2 cellular contexts compared by ENCODE assay signal in the genomic region with DNA sequence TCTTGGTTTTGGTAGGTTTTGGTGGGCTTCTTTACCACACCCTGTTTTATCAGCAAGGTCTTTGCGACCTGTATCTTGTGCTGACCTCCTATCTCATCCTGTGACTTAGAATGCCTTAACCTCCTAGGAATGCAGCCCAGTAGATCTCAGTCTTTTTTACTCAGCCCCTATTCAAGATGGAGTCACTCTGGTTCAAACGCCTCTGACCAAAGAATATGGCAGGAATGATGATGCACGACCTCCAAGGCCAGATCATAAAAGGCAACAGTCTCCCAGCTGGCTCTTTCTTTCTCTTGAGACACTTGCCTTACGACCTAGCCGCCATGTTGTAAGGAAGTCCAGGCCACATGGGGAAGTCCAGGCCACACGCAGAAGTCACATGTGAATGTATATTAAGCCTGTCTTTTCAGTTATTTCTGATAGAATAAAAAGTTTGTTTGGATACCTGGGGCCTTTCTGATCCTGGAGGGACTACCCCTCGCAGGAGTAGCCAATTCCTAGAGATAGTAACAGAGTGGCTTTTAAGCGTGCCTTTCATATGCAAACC.
A peak's percentile ranks its signal among the peaks of the same experiment; 100 is the strongest.
TF ChIP-seq lines count a peak whose summit lies in the region.

No MANE protein-coding gene starts in this region.

TF ChIP-seq in GM23338, 12 proteins besides CTCF, POLR2A, EP300 and RAD21:
- no peak for TF ChIP-seq CREB1 (CRISPR knock-in tag; IDR thresholded peaks at IDR 0.05; ENCODE audit: low read depth)
- no peak for TF ChIP-seq POLR2AphosphoS5 (IDR thresholded peaks at IDR 0.05; ENCODE audit: low read depth)
- TF ChIP-seq ZNF331 (CRISPR knock-in tag; IDR thresholded peaks at IDR 0.05; ENCODE audit: low read depth): no peak
- TF ChIP-seq, protein P1, sequence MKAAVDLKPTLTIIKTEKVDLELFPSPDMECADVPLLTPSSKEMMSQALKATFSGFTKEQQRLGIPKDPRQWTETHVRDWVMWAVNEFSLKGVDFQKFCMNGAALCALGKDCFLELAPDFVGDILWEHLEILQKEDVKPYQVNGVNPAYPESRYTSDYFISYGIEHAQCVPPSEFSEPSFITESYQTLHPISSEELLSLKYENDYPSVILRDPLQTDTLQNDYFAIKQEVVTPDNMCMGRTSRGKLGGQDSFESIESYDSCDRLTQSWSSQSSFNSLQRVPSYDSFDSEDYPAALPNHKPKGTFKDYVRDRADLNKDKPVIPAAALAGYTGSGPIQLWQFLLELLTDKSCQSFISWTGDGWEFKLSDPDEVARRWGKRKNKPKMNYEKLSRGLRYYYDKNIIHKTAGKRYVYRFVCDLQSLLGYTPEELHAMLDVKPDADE (IDR thresholded peaks at IDR 0.05): no peak
- TF ChIP-seq, protein P2, sequence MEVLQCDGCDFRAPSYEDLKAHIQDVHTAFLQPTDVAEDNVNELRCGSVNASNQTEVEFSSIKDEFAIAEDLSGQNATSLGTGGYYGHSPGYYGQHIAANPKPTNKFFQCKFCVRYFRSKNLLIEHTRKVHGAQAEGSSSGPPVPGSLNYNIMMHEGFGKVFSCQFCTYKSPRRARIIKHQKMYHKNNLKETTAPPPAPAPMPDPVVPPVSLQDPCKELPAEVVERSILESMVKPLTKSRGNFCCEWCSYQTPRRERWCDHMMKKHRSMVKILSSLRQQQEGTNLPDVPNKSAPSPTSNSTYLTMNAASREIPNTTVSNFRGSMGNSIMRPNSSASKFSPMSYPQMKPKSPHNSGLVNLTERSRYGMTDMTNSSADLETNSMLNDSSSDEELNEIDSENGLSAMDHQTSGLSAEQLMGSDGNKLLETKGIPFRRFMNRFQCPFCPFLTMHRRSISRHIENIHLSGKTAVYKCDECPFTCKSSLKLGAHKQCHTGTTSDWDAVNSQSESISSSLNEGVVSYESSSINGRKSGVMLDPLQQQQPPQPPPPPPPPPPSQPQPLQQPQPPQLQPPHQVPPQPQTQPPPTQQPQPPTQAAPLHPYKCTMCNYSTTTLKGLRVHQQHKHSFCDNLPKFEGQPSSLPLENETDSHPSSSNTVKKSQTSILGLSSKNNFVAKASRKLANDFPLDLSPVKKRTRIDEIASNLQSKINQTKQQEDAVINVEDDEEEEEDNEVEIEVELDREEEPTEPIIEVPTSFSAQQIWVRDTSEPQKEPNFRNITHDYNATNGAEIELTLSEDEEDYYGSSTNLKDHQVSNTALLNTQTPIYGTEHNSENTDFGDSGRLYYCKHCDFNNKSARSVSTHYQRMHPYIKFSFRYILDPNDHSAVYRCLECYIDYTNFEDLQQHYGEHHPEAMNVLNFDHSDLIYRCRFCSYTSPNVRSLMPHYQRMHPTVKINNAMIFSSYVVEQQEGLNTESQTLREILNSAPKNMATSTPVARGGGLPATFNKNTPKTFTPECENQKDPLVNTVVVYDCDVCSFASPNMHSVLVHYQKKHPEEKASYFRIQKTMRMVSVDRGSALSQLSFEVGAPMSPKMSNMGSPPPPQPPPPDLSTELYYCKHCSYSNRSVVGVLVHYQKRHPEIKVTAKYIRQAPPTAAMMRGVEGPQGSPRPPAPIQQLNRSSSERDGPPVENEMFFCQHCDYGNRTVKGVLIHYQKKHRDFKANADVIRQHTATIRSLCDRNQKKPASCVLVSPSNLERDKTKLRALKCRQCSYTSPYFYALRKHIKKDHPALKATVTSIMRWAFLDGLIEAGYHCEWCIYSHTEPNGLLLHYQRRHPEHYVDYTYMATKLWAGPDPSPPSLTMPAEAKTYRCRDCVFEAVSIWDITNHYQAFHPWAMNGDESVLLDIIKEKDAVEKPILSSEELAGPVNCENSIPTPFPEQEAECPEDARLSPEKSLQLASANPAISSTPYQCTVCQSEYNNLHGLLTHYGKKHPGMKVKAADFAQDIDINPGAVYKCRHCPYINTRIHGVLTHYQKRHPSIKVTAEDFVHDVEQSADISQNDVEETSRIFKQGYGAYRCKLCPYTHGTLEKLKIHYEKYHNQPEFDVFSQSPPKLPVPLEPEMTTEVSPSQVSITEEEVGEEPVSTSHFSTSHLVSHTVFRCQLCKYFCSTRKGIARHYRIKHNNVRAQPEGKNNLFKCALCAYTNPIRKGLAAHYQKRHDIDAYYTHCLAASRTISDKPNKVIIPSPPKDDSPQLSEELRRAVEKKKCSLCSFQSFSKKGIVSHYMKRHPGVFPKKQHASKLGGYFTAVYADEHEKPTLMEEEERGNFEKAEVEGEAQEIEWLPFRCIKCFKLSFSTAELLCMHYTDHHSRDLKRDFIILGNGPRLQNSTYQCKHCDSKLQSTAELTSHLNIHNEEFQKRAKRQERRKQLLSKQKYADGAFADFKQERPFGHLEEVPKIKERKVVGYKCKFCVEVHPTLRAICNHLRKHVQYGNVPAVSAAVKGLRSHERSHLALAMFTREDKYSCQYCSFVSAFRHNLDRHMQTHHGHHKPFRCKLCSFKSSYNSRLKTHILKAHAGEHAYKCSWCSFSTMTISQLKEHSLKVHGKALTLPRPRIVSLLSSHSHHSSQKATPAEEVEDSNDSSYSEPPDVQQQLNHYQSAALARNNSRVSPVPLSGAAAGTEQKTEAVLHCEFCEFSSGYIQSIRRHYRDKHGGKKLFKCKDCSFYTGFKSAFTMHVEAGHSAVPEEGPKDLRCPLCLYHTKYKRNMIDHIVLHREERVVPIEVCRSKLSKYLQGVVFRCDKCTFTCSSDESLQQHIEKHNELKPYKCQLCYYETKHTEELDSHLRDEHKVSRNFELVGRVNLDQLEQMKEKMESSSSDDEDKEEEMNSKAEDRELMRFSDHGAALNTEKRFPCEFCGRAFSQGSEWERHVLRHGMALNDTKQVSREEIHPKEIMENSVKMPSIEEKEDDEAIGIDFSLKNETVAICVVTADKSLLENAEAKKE (CRISPR knock-in tag; IDR thresholded peaks at IDR 0.05): no peak
- no peak for TF ChIP-seq EZH2phosphoT487 (IDR thresholded peaks at IDR 0.05; ENCODE audit: unreplicated experiment)
- TF ChIP-seq, protein P3, sequence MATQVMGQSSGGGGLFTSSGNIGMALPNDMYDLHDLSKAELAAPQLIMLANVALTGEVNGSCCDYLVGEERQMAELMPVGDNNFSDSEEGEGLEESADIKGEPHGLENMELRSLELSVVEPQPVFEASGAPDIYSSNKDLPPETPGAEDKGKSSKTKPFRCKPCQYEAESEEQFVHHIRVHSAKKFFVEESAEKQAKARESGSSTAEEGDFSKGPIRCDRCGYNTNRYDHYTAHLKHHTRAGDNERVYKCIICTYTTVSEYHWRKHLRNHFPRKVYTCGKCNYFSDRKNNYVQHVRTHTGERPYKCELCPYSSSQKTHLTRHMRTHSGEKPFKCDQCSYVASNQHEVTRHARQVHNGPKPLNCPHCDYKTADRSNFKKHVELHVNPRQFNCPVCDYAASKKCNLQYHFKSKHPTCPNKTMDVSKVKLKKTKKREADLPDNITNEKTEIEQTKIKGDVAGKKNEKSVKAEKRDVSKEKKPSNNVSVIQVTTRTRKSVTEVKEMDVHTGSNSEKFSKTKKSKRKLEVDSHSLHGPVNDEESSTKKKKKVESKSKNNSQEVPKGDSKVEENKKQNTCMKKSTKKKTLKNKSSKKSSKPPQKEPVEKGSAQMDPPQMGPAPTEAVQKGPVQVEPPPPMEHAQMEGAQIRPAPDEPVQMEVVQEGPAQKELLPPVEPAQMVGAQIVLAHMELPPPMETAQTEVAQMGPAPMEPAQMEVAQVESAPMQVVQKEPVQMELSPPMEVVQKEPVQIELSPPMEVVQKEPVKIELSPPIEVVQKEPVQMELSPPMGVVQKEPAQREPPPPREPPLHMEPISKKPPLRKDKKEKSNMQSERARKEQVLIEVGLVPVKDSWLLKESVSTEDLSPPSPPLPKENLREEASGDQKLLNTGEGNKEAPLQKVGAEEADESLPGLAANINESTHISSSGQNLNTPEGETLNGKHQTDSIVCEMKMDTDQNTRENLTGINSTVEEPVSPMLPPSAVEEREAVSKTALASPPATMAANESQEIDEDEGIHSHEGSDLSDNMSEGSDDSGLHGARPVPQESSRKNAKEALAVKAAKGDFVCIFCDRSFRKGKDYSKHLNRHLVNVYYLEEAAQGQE (IDR thresholded peaks at IDR 0.05; ENCODE audit: unreplicated experiment): no peak
- TF ChIP-seq NANOG (IDR thresholded peaks at IDR 0.05; ENCODE audit: borderline replicate concordance): no peak
- TF ChIP-seq ZNF114 (CRISPR knock-in tag; IDR thresholded peaks at IDR 0.05): no peak

TF ChIP-seq in K562, 482 proteins besides CTCF, POLR2A, EP300 and RAD21 (continues in another document):
- TF ChIP-seq, protein P4, sequence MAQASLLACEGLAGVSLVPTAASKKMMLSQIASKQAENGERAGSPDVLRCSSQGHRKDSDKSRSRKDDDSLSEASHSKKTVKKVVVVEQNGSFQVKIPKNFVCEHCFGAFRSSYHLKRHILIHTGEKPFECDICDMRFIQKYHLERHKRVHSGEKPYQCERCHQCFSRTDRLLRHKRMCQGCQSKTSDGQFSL (CRISPR knock-in tag; IDR thresholded peaks at IDR 0.05): no peak
- TF ChIP-seq, protein P4 (tag; IDR thresholded peaks at IDR 0.05): 0 out of 4 replicates have a peak, but pooled peaks of 1 of the 2 experiments have one; percentile 40
- TF ChIP-seq SMAD4 (CRISPR knock-in tag; conservative IDR thresholded peaks at IDR 0.05): peak; percentile 67
- TF ChIP-seq, protein P5, sequence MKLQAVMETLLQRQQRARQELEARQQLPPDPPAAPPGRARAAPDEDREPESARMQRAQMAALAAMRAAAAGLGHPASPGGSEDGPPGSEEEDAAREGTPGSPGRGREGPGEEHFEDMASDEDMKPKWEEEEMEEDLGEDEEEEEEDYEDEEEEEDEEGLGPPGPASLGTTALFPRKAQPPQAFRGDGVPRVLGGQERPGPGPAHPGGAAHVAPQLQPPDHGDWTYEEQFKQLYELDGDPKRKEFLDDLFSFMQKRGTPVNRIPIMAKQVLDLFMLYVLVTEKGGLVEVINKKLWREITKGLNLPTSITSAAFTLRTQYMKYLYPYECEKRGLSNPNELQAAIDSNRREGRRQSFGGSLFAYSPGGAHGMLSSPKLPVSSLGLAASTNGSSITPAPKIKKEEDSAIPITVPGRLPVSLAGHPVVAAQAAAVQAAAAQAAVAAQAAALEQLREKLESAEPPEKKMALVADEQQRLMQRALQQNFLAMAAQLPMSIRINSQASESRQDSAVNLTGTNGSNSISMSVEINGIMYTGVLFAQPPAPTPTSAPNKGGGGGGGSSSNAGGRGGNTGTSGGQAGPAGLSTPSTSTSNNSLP (IDR thresholded peaks at IDR 0.05; ENCODE audit: borderline replicate concordance, low read depth, low read length): no peak
- peak; percentile 96 for TF ChIP-seq HDAC8 (tag; IDR thresholded peaks at IDR 0.05)
- peak; percentile 61; the same call in 1 of the 2 replicates for TF ChIP-seq MEF2D (tag; conservative IDR thresholded peaks at IDR 0.05; ENCODE audit: low read depth)
- TF ChIP-seq ZNF24 (IDR thresholded peaks at IDR 0.05): no peak
- no peak for TF ChIP-seq SMARCE1 (IDR thresholded peaks at IDR 0.05)
- TF ChIP-seq TEAD1 (CRISPR knock-in tag; IDR thresholded peaks at IDR 0.05): 0 out of 4 replicates have a peak, but pooled peaks of 1 of the 2 experiments have one; percentile 34
- TF ChIP-seq YY1 (IDR thresholded peaks at IDR 0.05; ENCODE audit: borderline replicate concordance in 1 of 3, control insufficient read depth in 1 of 3, extremely low read depth in 1 of 3, insufficient read depth in 3 of 3, insufficient read length in 1 of 3, insufficient replicate concordance in 2 of 3, low read depth in 1 of 3, low read length in 2 of 3): peak in 1 of 3 experiments; percentile 79
- 0 out of 2 replicates have a peak, but pooled peaks have one; percentile 50 for TF ChIP-seq ZNF583 (CRISPR knock-in tag; IDR thresholded peaks at IDR 0.05)
- TF ChIP-seq, protein P6, sequence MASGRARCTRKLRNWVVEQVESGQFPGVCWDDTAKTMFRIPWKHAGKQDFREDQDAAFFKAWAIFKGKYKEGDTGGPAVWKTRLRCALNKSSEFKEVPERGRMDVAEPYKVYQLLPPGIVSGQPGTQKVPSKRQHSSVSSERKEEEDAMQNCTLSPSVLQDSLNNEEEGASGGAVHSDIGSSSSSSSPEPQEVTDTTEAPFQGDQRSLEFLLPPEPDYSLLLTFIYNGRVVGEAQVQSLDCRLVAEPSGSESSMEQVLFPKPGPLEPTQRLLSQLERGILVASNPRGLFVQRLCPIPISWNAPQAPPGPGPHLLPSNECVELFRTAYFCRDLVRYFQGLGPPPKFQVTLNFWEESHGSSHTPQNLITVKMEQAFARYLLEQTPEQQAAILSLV (tag; IDR thresholded peaks at IDR 0.05): 0 out of 2 replicates have a peak, but pooled peaks have one; percentile 43
- peak; percentile 68 for TF ChIP-seq DDX20 (tag; IDR thresholded peaks at IDR 0.05; ENCODE audit: low read depth)
- no peak for TF ChIP-seq RAD51 (IDR thresholded peaks at IDR 0.05; ENCODE audit: borderline replicate concordance, low read depth)
- no peak for TF ChIP-seq ZNF707 (CRISPR knock-in tag; conservative IDR thresholded peaks at IDR 0.05)
- no peak for TF ChIP-seq NR2C1 (IDR thresholded peaks at IDR 0.05)
- TF ChIP-seq NR2C1 (tag; IDR thresholded peaks at IDR 0.05): peak; percentile 31; the same call in 1 of the 2 replicates
- TF ChIP-seq PTTG1 (tag; IDR thresholded peaks at IDR 0.05; ENCODE audit: low read depth): peak; percentile 78
- TF ChIP-seq NONO (IDR thresholded peaks at IDR 0.05; ENCODE audit: low read depth in 2 of 2, low read length in 1 of 2): no peak
- TF ChIP-seq ZNF311 (CRISPR knock-in tag; IDR thresholded peaks at IDR 0.05): peak; percentile 82
- TF ChIP-seq ZNF584 (CRISPR knock-in tag; IDR thresholded peaks at IDR 0.05; ENCODE audit: low read depth): no peak
- TF ChIP-seq DMBX1 (CRISPR knock-in tag; IDR thresholded peaks at IDR 0.05; ENCODE audit: borderline replicate concordance): peak; percentile 49; the same call in 1 of the 2 replicates
- TF ChIP-seq, protein P7, sequence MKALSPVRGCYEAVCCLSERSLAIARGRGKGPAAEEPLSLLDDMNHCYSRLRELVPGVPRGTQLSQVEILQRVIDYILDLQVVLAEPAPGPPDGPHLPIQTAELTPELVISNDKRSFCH (CRISPR knock-in tag; IDR thresholded peaks at IDR 0.05): no peak
- TF ChIP-seq, protein P7 (tag; IDR thresholded peaks at IDR 0.05): 0 out of 2 replicates have a peak, but pooled peaks have one; percentile 28
- peak; percentile 54; the same call in 1 of the 2 replicates for TF ChIP-seq PTRF (tag; IDR thresholded peaks at IDR 0.05)
- 0 out of 2 replicates have a peak, but pooled peaks have one; percentile 30 for TF ChIP-seq CXXC5 (CRISPR knock-in tag; IDR thresholded peaks at IDR 0.05)
